9 cellular contexts compared by ENCODE assay signal in genomic region chr9:23850242-23851023, GRCh38. TPM values are rescaled to one million over a fixed set of nuclear protein-coding genes. Genes with fewer than 3 reads are reported as not detected.
A peak's percentile ranks its signal among the peaks of the same experiment; 100 is the strongest.
DNase-seq lines count a peak whose midpoint lies in the region; ATAC-seq and TF ChIP-seq lines count a peak whose summit lies in the region.
"Had no signal": no experiment of that assay in that cellular context is flagged by ENCODE, and none has a peak within 500 bp of the region (broad histone marks: within the 10 kb centered on the region; RNA-seq: fewer than 3 reads in every experiment).

No MANE protein-coding gene starts in this region.

- peaks cover 19% of the 10 kb centered on the region for H3K4me1 Mint-ChIP-seq in glutamatergic neuron (ENCODE audit: low read depth, unreplicated experiment)

- no peak for TF ChIP-seq POLR2A in prostate gland (IDR thresholded peaks at IDR 0.05)

- ATAC-seq in HG02763 (IDR thresholded peaks at IDR 0.05; ENCODE audit: unreplicated experiment): no peak
- ATAC-seq in GM21390 (IDR thresholded peaks at IDR 0.05; ENCODE audit: unreplicated experiment): no peak
- no peak for ATAC-seq in GM18858 (IDR thresholded peaks at IDR 0.05; ENCODE audit: unreplicated experiment)
- ATAC-seq: K562 had no signal

- H3K4me1 ChIP-seq in prostate gland (replicated peaks): no peaks in the 10 kb centered on the region

- DNase-seq in NCI-H748 (lab: John Stamatoyannopoulos, UW; ENCODE audit: unreplicated experiment) (peak; percentile 81), glutamatergic neuron (peak; percentile 74), prostate gland (ENCODE audit: low spot score) (no peak)
- DNase-seq in stimulated activated CD8-positive, alpha-beta memory T cell treated with anti-CD3 and anti-CD28 coated beads, Interleukin-4, amount 100 ng/mL, for 48 hours: no peak

- under 1% methylated on average over 32 of the region's 33 CpGs for WGBS in prostate gland

- peaks cover 16% of the 10 kb centered on the region for H3K27me3 Mint-ChIP-seq in glutamatergic neuron (ENCODE audit: unreplicated experiment)

- no peak for TF ChIP-seq CTCF in glutamatergic neuron (IDR thresholded peaks at IDR 0.05; ENCODE audit: partially characterized antibody, unreplicated experiment)
- no peak for TF ChIP-seq CTCF in prostate gland (IDR thresholded peaks at IDR 0.05)

- H3K4me3 Mint-ChIP-seq in glutamatergic neuron (ENCODE audit: unreplicated experiment): peak overlapping the region; percentile 94

- H3K4me3 ChIP-seq in GM08714 (ENCODE audit: low read length) (peak overlapping the region; percentile 40; the same call in 1 of the 2 replicates), prostate gland (peak overlapping the region; percentile 20 to 27)
- H3K4me3 ChIP-seq: K562 had no signal

- H3K27ac ChIP-seq in prostate gland: no peak overlapping the region

- H3K27me3 ChIP-seq in prostate gland (replicated peaks; ENCODE audit: insufficient read depth): peaks cover 10% of the 10 kb centered on the region

- intact Hi-C loops in prostate gland (cut with DNase I): no loop called here

- peak overlapping the region; percentile 98 for H3K27ac Mint-ChIP-seq in glutamatergic neuron (ENCODE audit: unreplicated experiment)

- H3K9me3 ChIP-seq in prostate gland: no peaks in the 10 kb centered on the region

- peaks cover 27% of the 10 kb centered on the region for H3K9me3 Mint-ChIP-seq in glutamatergic neuron (ENCODE audit: unreplicated experiment)

- H3K36me3 ChIP-seq in prostate gland: no peaks in the 10 kb centered on the region

- no peaks in the 10 kb centered on the region for H3K36me3 Mint-ChIP-seq in glutamatergic neuron (ENCODE audit: unreplicated experiment)

RNA-seq across cellular contexts. Expression of gene ELAVL2, which starts 24.4 kb away (rescaled TPM):
- 384 TPM for total RNA-seq in glutamatergic neuron (ENCODE audit: unreplicated experiment)
- 10 to 100 TPM in 1 of 2 donors, under 1 TPM in 1; 0.55 to 43.1 TPM for total RNA-seq in prostate gland
- total RNA-seq: K562 had no signal

Comparison
In these comparisons a context has a peak if more than half of its experiments do, and no peak if none do; other contexts are left out.
1. DNase-seq: peak in NCI-H748 (single experiment) and glutamatergic neuron (single experiment); none in prostate gland (single experiment) and stimulated activated CD8-positive, alpha-beta memory T cell treated with anti-CD3 and anti-CD28 coated beads, Interleukin-4, amount 100 ng/mL, for 48 hours (single experiment).